Comparison of ENCODE assay signal across 27 cellular contexts in genomic region chr7:14000247-14000646, GRCh38. TPM values are rescaled to one million over a fixed set of nuclear protein-coding genes. Genes with fewer than 3 reads are reported as not detected.
DNase-seq lines count a peak whose midpoint lies in the region; ATAC-seq, FAIRE-seq and TF ChIP-seq lines count a peak whose summit lies in the region.
"Had no signal": no experiment of that assay in that cellular context is flagged by ENCODE, and none has a peak within 500 bp of the region (broad histone marks: within the 10 kb centered on the region; RNA-seq: fewer than 3 reads in every experiment).

No MANE protein-coding gene starts in this region.

- H3K9me3 ChIP-seq in GM23248 (ENCODE audit: low read depth), result no peaks in the 10 kb centered on the region
- H3K9me3 ChIP-seq in GM12878 (replicated peaks; ENCODE audit: control insufficient read depth, insufficient read depth, low read length), result no peaks in the 10 kb centered on the region
- H3K9me3 ChIP-seq: adrenal gland, esophagus squamous epithelium, ovary, tibial nerve had no signal

- no peak overlapping the region for H3K27ac ChIP-seq in GM23248
- no peak overlapping the region for H3K27ac ChIP-seq in GM12878 (ENCODE audit: control insufficient read depth, insufficient read depth)
- H3K27ac ChIP-seq: BLaER1, dorsolateral prefrontal cortex, esophagus squamous epithelium, HL-60, ovary, PC-9, tibial nerve had no signal

- H3K4me1 ChIP-seq in GM23248 (ENCODE audit: insufficient read depth) (no peaks in the 10 kb centered on the region), GM12878 (ENCODE audit: control insufficient read depth, insufficient read depth, low read length) (no peaks in the 10 kb centered on the region)
- H3K4me1 ChIP-seq: BLaER1, esophagus squamous epithelium had no signal

- no peak overlapping the region for H3K27ac Mint-ChIP-seq in stimulated activated effector memory CD8-positive, alpha-beta T cell treated with anti-CD3 and anti-CD28 coated beads, Interleukin-12 subunit alpha, Interleukin-12 subunit beta, amount 100 ng/mL, for 72 hours
- H3K27ac Mint-ChIP-seq: activated naive CD4-positive, alpha-beta T cell treated with anti-CD3 and anti-CD28 coated beads, Interleukin-2, amount 10 ng/mL, durations not matched to agents 7 days and 5 days; activated T-helper 17 cell treated with anti-CD3 and anti-CD28 coated beads, Interleukin-2, amount 50 U/mL, for 72 hours; immature natural killer cell; nephron; T-helper 2 cell treated with Interferon-gamma antibody and Interleukin-4, amounts not matched to agents 5 μg/mL and 100 μg/mL, for 36 hours had no signal

- no peaks in the 10 kb centered on the region for H3F3A ChIP-seq in GM23248 (ENCODE audit: insufficient read depth)

- H3K9ac ChIP-seq in GM23248 (no peak overlapping the region), GM12878 (ENCODE audit: control insufficient read depth, insufficient read depth, low read length) (no peak overlapping the region)
- H3K9ac ChIP-seq: BLaER1 had no signal

- CTCF ChIA-PET in GM12878 (lab: Yijun Ruan, JAX), result interaction anchor here (1.2 to 1.4 kb wide), 2 partner anchors 12 to 25 kb away, joined by 3 read pairs; no protein-coding TSS in a partner anchor

- peaks cover 7% of the 10 kb centered on the region for H3K4me1 Mint-ChIP-seq in stimulated activated effector memory CD8-positive, alpha-beta T cell treated with anti-CD3 and anti-CD28 coated beads, Interleukin-12 subunit alpha, Interleukin-12 subunit beta, amount 100 ng/mL, for 72 hours
- H3K4me1 Mint-ChIP-seq: activated naive CD4-positive, alpha-beta T cell treated with anti-CD3 and anti-CD28 coated beads, Interleukin-2, amount 10 ng/mL, durations not matched to agents 7 days and 5 days; activated T-helper 17 cell treated with anti-CD3 and anti-CD28 coated beads, Interleukin-2, amount 50 U/mL, for 72 hours; immature natural killer cell; nephron had no signal

- no peak overlapping the region for H3K4me2 ChIP-seq in GM23248 (ENCODE audit: unreplicated experiment)
- H3K4me2 ChIP-seq in GM12878 (ENCODE audit: control insufficient read depth, insufficient read depth), result no peak overlapping the region
- H3K4me2 ChIP-seq: BLaER1, PC-9 had no signal

- H3K36me3 ChIP-seq in GM23248 (ENCODE audit: low read depth) (no peaks in the 10 kb centered on the region), GM12878 (ENCODE audit: control insufficient read depth in 2 of 2, insufficient read depth in 2 of 2, low read length in 1 of 2) (no peaks in the 10 kb centered on the region)
- H3K36me3 ChIP-seq: adrenal gland, BLaER1, esophagus squamous epithelium, ovary, tibial nerve had no signal

- TF ChIP-seq POLR2A in GM12878 (IDR thresholded peaks at IDR 0.05; ENCODE audit: low read depth, low read length), result no peak

- no peak for TF ChIP-seq EP300 in GM12878 (IDR thresholded peaks at IDR 0.05; ENCODE audit: borderline replicate concordance in 1 of 2, control insufficient read depth in 1 of 2, low read depth in 2 of 2, low read length in 2 of 2)

- BruUV-seq in GM12878 (replicated peaks; lab: Mats Ljungman, UMichigan), result no TSS peak

- H3K9me3 Mint-ChIP-seq in stimulated activated effector memory CD8-positive, alpha-beta T cell treated with anti-CD3 and anti-CD28 coated beads, Interleukin-12 subunit alpha, Interleukin-12 subunit beta, amount 100 ng/mL, for 72 hours, result no peaks in the 10 kb centered on the region
- H3K9me3 Mint-ChIP-seq: nephron had no signal

- peak; percentile 68 for ATAC-seq in GM12878
- peak; percentile 57 for ATAC-seq in stimulated activated effector memory CD8-positive, alpha-beta T cell treated with anti-CD3 and anti-CD28 coated beads, Interleukin-12 subunit alpha, Interleukin-12 subunit beta, amount 100 ng/mL, for 72 hours
- ATAC-seq: activated T-helper 17 cell treated with anti-CD3 and anti-CD28 coated beads, Interleukin-2, amount 50 U/mL, for 72 hours; left colon had no signal

- DNase-seq in GM23248 (peak; percentile 21), NAMALWA (ENCODE audit: low spot score) (peak; percentile 28), GM12878 (ENCODE audit: low read depth, low spot score) (no peak), cerebellar nuclear complex (lab: John Stamatoyannopoulos, UW) (no peak), DMS 273 treated with DMSO at 0.1 percent for 48 hours (lab: John Stamatoyannopoulos, UW) (no peak), G401 (ENCODE audit: low spot score) (no peak)
- DNase-seq in stimulated activated effector memory CD8-positive, alpha-beta T cell treated with anti-CD3 and anti-CD28 coated beads, Interleukin-12 subunit alpha, Interleukin-12 subunit beta, amount 100 ng/mL, for 72 hours (ENCODE audit: low spot score in 2 of 2), result no peak
- DNase-seq: activated CD4-positive, alpha-beta T cell treated with anti-CD3 and anti-CD28 coated beads for 48 hours; activated naive CD4-positive, alpha-beta T cell treated with anti-CD3 and anti-CD28 coated beads, Interleukin-2, amount 10 ng/mL, durations not matched to agents 7 days and 5 days; dorsolateral prefrontal cortex; esophagus squamous epithelium; immature natural killer cell; left colon; NCI-H1694; ovary; Right ventricle myocardium superior; stimulated activated CD4-positive, alpha-beta T cell treated with anti-CD3 and anti-CD28 coated beads, Interleukin-4, amount 100 ng/mL, for 24 hours had no signal

- H3K27me3 ChIP-seq in GM23248 (replicated peaks; ENCODE audit: insufficient read depth), result no peaks in the 10 kb centered on the region
- no peaks in the 10 kb centered on the region for H3K27me3 ChIP-seq in GM12878 (replicated peaks in 1 of 2; ENCODE audit: control insufficient read depth in 2 of 2, insufficient read depth in 2 of 2, low read length in 1 of 2)
- H3K27me3 ChIP-seq: adrenal gland, BLaER1, dorsolateral prefrontal cortex, esophagus squamous epithelium, ovary, tibial nerve had no signal

- no peaks in the 10 kb centered on the region for H4K20me1 ChIP-seq in GM23248 (ENCODE audit: insufficient read depth)
- H4K20me1 ChIP-seq in GM12878 (ENCODE audit: control insufficient read depth, insufficient read depth), result no peaks in the 10 kb centered on the region
- H4K20me1 ChIP-seq: BLaER1 had no signal

- RAD21 ChIA-PET in GM12878 (lab: Charles Lee; ENCODE audit: unreplicated experiment), result interaction anchor here (0.7 kb wide), 1 partner anchor 36 kb away, joined by 3 read pairs; no protein-coding TSS in a partner anchor

- no peak overlapping the region for H3K4me3 Mint-ChIP-seq in stimulated activated effector memory CD8-positive, alpha-beta T cell treated with anti-CD3 and anti-CD28 coated beads, Interleukin-12 subunit alpha, Interleukin-12 subunit beta, amount 100 ng/mL, for 72 hours
- H3K4me3 Mint-ChIP-seq: activated naive CD4-positive, alpha-beta T cell treated with anti-CD3 and anti-CD28 coated beads, Interleukin-2, amount 10 ng/mL, durations not matched to agents 7 days and 5 days; activated T-helper 17 cell treated with anti-CD3 and anti-CD28 coated beads, Interleukin-2, amount 50 U/mL, for 72 hours; immature natural killer cell; nephron; T-helper 2 cell treated with Interferon-gamma antibody and Interleukin-4, amounts not matched to agents 5 μg/mL and 100 μg/mL, for 36 hours had no signal

- in situ Hi-C loops in GM23248 (cut with MboI) (no loop called here), GM12878 (cut with MboI) (no loop called here), G401 (cut with HindIII; ENCODE audit: low sequenced_read_pairs) (no loop called here)

- 49 to 50% methylated on average over 1 of the region's 1 CpG for WGBS in GM23248 (ENCODE audit: low coverage in 1 of 2, low lambda C conversion rate in 2 of 2, missing lambda C conversion rate in 2 of 2), 2 experiments
- WGBS in GM12878 (ENCODE audit: insufficient coverage, insufficient replicate concordance, low lambda C conversion rate, missing lambda C conversion rate), result 0% methylated on average over 1 of the region's 1 CpG

- no peak for FAIRE-seq in GM12878 (lab: Jason Lieb, UNC)
- FAIRE-seq: endometrium, H1 had no signal

- no peaks in the 10 kb centered on the region; the same call in 1 of the 2 replicates for H3K9me2 ChIP-seq in GM23248 (ENCODE audit: insufficient read depth)

- no peak overlapping the region for H3K4me3 ChIP-seq in GM23248
- no peak overlapping the region for H3K4me3 ChIP-seq in GM12878
- H3K4me3 ChIP-seq: adrenal gland, BLaER1, dorsolateral prefrontal cortex, esophagus squamous epithelium, ovary, PC-9, tibial nerve had no signal

- H3K79me2 ChIP-seq in GM23248 (ENCODE audit: insufficient read depth) (no peaks in the 10 kb centered on the region), GM12878 (ENCODE audit: control insufficient read depth, insufficient read depth, low read length) (no peaks in the 10 kb centered on the region)

- no peaks in the 10 kb centered on the region for H3K36me3 Mint-ChIP-seq in stimulated activated effector memory CD8-positive, alpha-beta T cell treated with anti-CD3 and anti-CD28 coated beads, Interleukin-12 subunit alpha, Interleukin-12 subunit beta, amount 100 ng/mL, for 72 hours
- H3K36me3 Mint-ChIP-seq: activated naive CD4-positive, alpha-beta T cell treated with anti-CD3 and anti-CD28 coated beads, Interleukin-2, amount 10 ng/mL, durations not matched to agents 7 days and 5 days; immature natural killer cell had no signal

- no peak for TF ChIP-seq RAD21 in GM12878 (IDR thresholded peaks at IDR 0.05; ENCODE audit: insufficient read depth, low read depth, low read length)

- SMC1A ChIA-PET in GM12878 (lab: Charles Lee; ENCODE audit: uncharacterized antibody, unreplicated experiment), result interaction anchor here (1.4 to 1.6 kb wide), 2 partner anchors 9 kb away, joined by 5 to 7 read pairs; no protein-coding TSS in a partner anchor

- POLR2A ChIA-PET in GM12878 (lab: Charles Lee), result no interaction called here

- no peak for TF ChIP-seq CTCF in GM12878 (IDR thresholded peaks at IDR 0.05 in 2 of 3, conservative IDR thresholded peaks at IDR 0.05 in 1 of 3; ENCODE audit: control insufficient read depth in 2 of 3, extremely low read depth in 1 of 3, insufficient read depth in 1 of 3, low read depth in 3 of 3, low read length in 3 of 3)

- H2AFZ ChIP-seq in GM23248 (no peak overlapping the region), GM12878 (ENCODE audit: control insufficient read depth, low read depth, low read length) (no peak overlapping the region)
- H2AFZ ChIP-seq: PC-9 had no signal

- intact Hi-C loops in GM12878 (cut with micrococcal nuclease; ENCODE audit: unreplicated experiment), result no loop called here

RNA-seq across cellular contexts. Expression of gene ETV1, which starts 10.8 kb away (rescaled TPM):
- 13.7 and 14.5 TPM in 2 replicates for total RNA-seq in GM23248 (2014; rRNA removed; shearing (Covaris generic))
- polyA plus RNA-seq in GM23248 (2016; fragmentation: Nextera tagmentation; extraction: Ambion mirVana) (16.2 and 17.1 TPM in 2 replicates), GM12878 (2011; rRNA removed) (5.3 and 9.3 TPM in 2 replicates), GM12878 (2014; fragmentation: Illumina TruSeq; extraction: Trizol) (0.03 TPM in 1 of 2 replicates, not detected in the other), GM12878 (2014; fragmentation: Nextera tagmentation; extraction: Ambion mirVana) (under 1 TPM in 1 of 2 experiments, not detected in 1; 0.05 TPM), GM12878 (2014; rRNA removed) (not detected in 2 replicates), GM12878 (2016; fragmentation: Nextera tagmentation; extraction: Ambion mirVana) (under 1 TPM; 0.03 to 0.28 TPM)
- total RNA-seq in GM12878 (2013; cell fraction: nucleolus; rRNA removed), result 12.6 and 14.2 TPM in 2 replicates
- total RNA-seq in GM12878 (2014; rRNA removed) (0.71 TPM in 1 of 2 replicates, not detected in the other), GM12878 (2014; rRNA removed; fragmentation: Illumina TruSeq; extraction: Trizol) (not detected in 2 replicates), GM12878 (2021) (0.13 and 0.28 TPM in 2 replicates)
- polyA plus RNA-seq in GM12878 (2011; ENCODE audit: low read depth), result not detected
- 9.9 and 10.7 TPM in 2 replicates for polyA plus RNA-seq in GM12878 (2011; cell fraction: cytosol; rRNA removed)
- polyA plus RNA-seq in GM12878 (2011; cell fraction: nucleus; rRNA removed), result 9.5 and 15.3 TPM in 2 replicates
- not detected in 2 replicates for polyA plus RNA-seq in GM12878 (2012)
- 12.0 and 14.0 TPM in 2 replicates for polyA minus RNA-seq in GM12878 (2011; rRNA and poly(A)+ RNA removed)
- 3.7 and 4.7 TPM in 2 replicates for polyA minus RNA-seq in GM12878 (2011; cell fraction: cytosol; rRNA and poly(A)+ RNA removed)
- 6.5 and 20.4 TPM in 2 replicates for polyA minus RNA-seq in GM12878 (2011; cell fraction: nucleus; rRNA and poly(A)+ RNA removed)
- total RNA-seq in G401 (2014; rRNA removed; shearing (Covaris generic)), result 4.2 and 7.2 TPM in 2 replicates
- polyA plus RNA-seq: immature natural killer cell had no signal

Comparison
In these comparisons a context has a peak if more than half of its experiments do, and no peak if none do; other contexts are left out.
1. DNase-seq: peak in GM23248 (single experiment) and NAMALWA (single experiment); none in GM12878 (single experiment), stimulated activated effector memory CD8-positive, alpha-beta T cell treated with anti-CD3 and anti-CD28 coated beads, Interleukin-12 subunit alpha, Interleukin-12 subunit beta, amount 100 ng/mL, for 72 hours (0 of 2), cerebellar nuclear complex (0 of 2), DMS 273 treated with DMSO at 0.1 percent for 48 hours (single experiment) and G401 (single experiment).